In genomic region chr2:207711750-207712487, GRCh38 we compare ENCODE assay signal across 8 cellular contexts. TPM values are rescaled to one million over a fixed set of nuclear protein-coding genes. Genes with fewer than 3 reads are reported as not detected.
DNase-seq lines count a peak whose midpoint lies in the region; ATAC-seq and TF ChIP-seq lines count a peak whose summit lies in the region.

No MANE protein-coding gene starts in this region.

- TF ChIP-seq EP300 in SK-N-SH (IDR thresholded peaks at IDR 0.05; ENCODE audit: borderline replicate concordance in 1 of 2, low read depth in 1 of 2, low read length in 1 of 2), result peak in 1 of 2 experiments; percentile 6; a peak in 1 of 4 replicates

- H3K4me1 ChIP-seq in BLaER1 (peaks cover 19% of the 10 kb centered on the region), SK-N-SH (ENCODE audit: control insufficient read depth in 1 of 2, insufficient read depth in 2 of 2, low read depth in 1 of 2, low read length in 1 of 2) (no peaks in the 10 kb centered on the region), ascending aorta (peaks cover 0 to 6% of the 10 kb centered on the region in 2 donors)

- H4K20me1 ChIP-seq in BLaER1 (peaks cover 12% of the 10 kb centered on the region; the same call in 1 of the 2 replicates), SK-N-SH (ENCODE audit: insufficient read depth) (no peaks in the 10 kb centered on the region; the same call in 1 of the 2 replicates)

- POLR2A ChIA-PET in SK-N-SH (lab: Yijun Ruan, JAX), result interaction anchor here (1.5 kb wide), 1 partner anchor 86 kb away, joined by 5 read pairs; no protein-coding TSS in a partner anchor

- under 1% methylated on average over 23 of the region's 67 CpGs for WGBS in SK-N-SH (ENCODE audit: low lambda C conversion rate)

- ATAC-seq in GM19328 (IDR thresholded peaks at IDR 0.05; ENCODE audit: unreplicated experiment), result peak; percentile 21
- ATAC-seq in HG03432 (IDR thresholded peaks at IDR 0.05; ENCODE audit: unreplicated experiment), result peak; percentile 31

- H3K9ac ChIP-seq in BLaER1 (peak overlapping the region; percentile 88), SK-N-SH (peak overlapping the region; percentile 76)

- intact Hi-C loops in ascending aorta (cut with DNase I), result loop anchor here (1.0 to 5.0 kb wide), 8 partner anchors 57 to 1810 kb away; partner anchors contain the start of genes CREB1, FASTKD2, FZD5 and KLF7

- DNase-seq in SK-N-SH (peak; percentile 76), ascending aorta (ENCODE audit: low spot score in 2 of 2) (peak in 1 of 2 donors; percentile 73), epidermal melanocyte (ENCODE audit: insufficient read length, low spot score) (no peak)

- TF ChIP-seq RAD21 in SK-N-SH (IDR thresholded peaks at IDR 0.05; ENCODE audit: low read length), result no peak

- peaks cover 7% of the 10 kb centered on the region; the same call in 1 of the 2 replicates for H3K36me3 ChIP-seq in BLaER1
- no peaks in the 10 kb centered on the region for H3K36me3 ChIP-seq in SK-N-SH (replicated peaks in 1 of 2; ENCODE audit: control insufficient read depth in 1 of 2, insufficient read depth in 2 of 2, low read length in 1 of 2)
- H3K36me3 ChIP-seq in ascending aorta, result no peaks in the 10 kb centered on the region

- H3K4me2 ChIP-seq in BLaER1 (peak overlapping the region; percentile 85), SK-N-SH (peak overlapping the region; percentile 75)

- H3F3A ChIP-seq in SK-N-SH (replicated peaks; ENCODE audit: insufficient read depth), result peaks cover 21% of the 10 kb centered on the region

- no peaks in the 10 kb centered on the region for H3K9me2 ChIP-seq in SK-N-SH

- H3K79me2 ChIP-seq in SK-N-SH (ENCODE audit: insufficient read depth), result peaks cover 50% of the 10 kb centered on the region

- 0 out of 2 replicates have a peak, but pooled peaks have one; percentile 6 for TF ChIP-seq CTCF in SK-N-SH (IDR thresholded peaks at IDR 0.05)
- TF ChIP-seq CTCF in ascending aorta (IDR thresholded peaks at IDR 0.05), result no peak

- H2AFZ ChIP-seq in SK-N-SH (ENCODE audit: low read depth), result peak overlapping the region; percentile 16

- H3K27ac ChIP-seq in BLaER1, result peak overlapping the region; percentile 82
- H3K27ac ChIP-seq in SK-N-SH (ENCODE audit: low read depth in 2 of 2, low read length in 1 of 2), result peak overlapping the region; percentile 78 to 83
- H3K27ac ChIP-seq in ascending aorta, result peak overlapping the region; percentile 88 to 90
- peak overlapping the region in 20 of 21 experiments; percentile 48 to 93 (median 88) for H3K27ac ChIP-seq in skin epidermis

- CTCF ChIA-PET in SK-N-SH (lab: Yijun Ruan, JAX), result interaction anchor here (0.9 to 2.2 kb wide), 5 partner anchors 9 to 360 kb away, joined by 3 to 8 read pairs (median 3); partner anchors contain the start of gene METTL21A

- H3K4me3 ChIP-seq in BLaER1 (peak overlapping the region; percentile 93), SK-N-SH (ENCODE audit: low read depth in 2 of 2, low read length in 1 of 2) (peak overlapping the region; percentile 82), ascending aorta (peak overlapping the region; percentile 75 to 92), iPS-11a (ENCODE audit: low read depth, low read length) (peak overlapping the region; percentile 88), skin epidermis (peak overlapping the region; percentile 70 to 94 (median 91))

- no peaks in the 10 kb centered on the region for H3K27me3 ChIP-seq in BLaER1
- no peaks in the 10 kb centered on the region for H3K27me3 ChIP-seq in SK-N-SH (ENCODE audit: insufficient read depth)
- no peaks in the 10 kb centered on the region for H3K27me3 ChIP-seq in ascending aorta

- H3K9me3 ChIP-seq in BLaER1 (no peaks in the 10 kb centered on the region), SK-N-SH (no peaks in the 10 kb centered on the region), ascending aorta (no peaks in the 10 kb centered on the region)

TF ChIP-seq in SK-N-SH, 30 proteins besides CTCF, POLR2A, EP300 and RAD21:
- no peak for TF ChIP-seq NFIC (IDR thresholded peaks at IDR 0.05; ENCODE audit: borderline replicate concordance)
- no peak for TF ChIP-seq FOSL2 (IDR thresholded peaks at IDR 0.05; ENCODE audit: borderline replicate concordance, low read depth)
- TF ChIP-seq CHD2 (IDR thresholded peaks at IDR 0.05; ENCODE audit: low read length, partially characterized antibody), result no peak
- TF ChIP-seq MEF2A (IDR thresholded peaks at IDR 0.05; ENCODE audit: borderline replicate concordance, low read depth), result no peak
- no peak for TF ChIP-seq TCF12 (IDR thresholded peaks at IDR 0.05)
- peak; percentile 53; the same call in 1 of the 2 replicates for TF ChIP-seq SIN3A (IDR thresholded peaks at IDR 0.05; ENCODE audit: borderline replicate concordance, low read depth, low read length)
- no peak; the same call in 1 of the 2 replicates for TF ChIP-seq YY1 (IDR thresholded peaks at IDR 0.05; ENCODE audit: low read depth)
- TF ChIP-seq EZH2phosphoT487 (IDR thresholded peaks at IDR 0.05; ENCODE audit: borderline replicate concordance, low read depth), result no peak
- TF ChIP-seq FOXJ3 (CRISPR knock-in tag; IDR thresholded peaks at IDR 0.05), result no peak
- no peak for TF ChIP-seq RFX5 (IDR thresholded peaks at IDR 0.05; ENCODE audit: low read length)
- TF ChIP-seq USF1 (IDR thresholded peaks at IDR 0.05; ENCODE audit: borderline replicate concordance, low read depth), result no peak
- TF ChIP-seq GATA2 (CRISPR knock-in tag; IDR thresholded peaks at IDR 0.05), result no peak
- peak; percentile 3; the same call in 1 of the 2 replicates for TF ChIP-seq MXI1 (IDR thresholded peaks at IDR 0.05; ENCODE audit: low read depth, low read length)
- TF ChIP-seq POLR2AphosphoS5 (IDR thresholded peaks at IDR 0.05; ENCODE audit: low read depth, low read length), result no peak

RNA-seq across cellular contexts. Expression of gene CCNYL1, which starts 0.5 kb away (rescaled TPM):
- polyA plus RNA-seq in SK-N-SH (2012; rRNA removed), result 8.7 and 10.0 TPM in 2 replicates
- polyA plus RNA-seq in SK-N-SH (2012; cell fraction: cytosol; rRNA removed), result 12.3 and 13.0 TPM in 2 replicates
- polyA plus RNA-seq in SK-N-SH (2012; cell fraction: nucleus; rRNA removed), result 9.4 and 13.2 TPM in 2 replicates
- 12.3 TPM for total RNA-seq in ascending aorta

RNA-seq across cellular contexts. Expression of gene FZD5, which starts 57.8 kb away (rescaled TPM):
- polyA plus RNA-seq in SK-N-SH (2012; rRNA removed), result 0.52 and 0.72 TPM in 2 replicates
- polyA plus RNA-seq in SK-N-SH (2012; cell fraction: cytosol; rRNA removed), result 0.66 and 0.72 TPM in 2 replicates
- 0.41 and 0.66 TPM in 2 replicates for polyA plus RNA-seq in SK-N-SH (2012; cell fraction: nucleus; rRNA removed)
- total RNA-seq in ascending aorta, result 6.9 TPM
